8 cellular contexts compared by ENCODE assay signal in genomic region chr14:60722163-60722835, GRCh38. TPM values are rescaled to one million over a fixed set of nuclear protein-coding genes. Genes with fewer than 3 reads are reported as not detected.
A peak's percentile ranks its signal among the peaks of the same experiment; 100 is the strongest.
DNase-seq lines count a peak whose midpoint lies in the region; ATAC-seq and TF ChIP-seq lines count a peak whose summit lies in the region.

No MANE protein-coding gene starts in this region.

- H3K27me3 Mint-ChIP-seq in activated naive CD4-positive, alpha-beta T cell treated with anti-CD3 and anti-CD28 coated beads for 36 hours (ENCODE audit: low read depth): peaks cover 63% of the 10 kb centered on the region

- no peaks in the 10 kb centered on the region for H3K36me3 ChIP-seq in DND-41 (ENCODE audit: insufficient read depth, low read length)

- H3K4me2 ChIP-seq in DND-41 (ENCODE audit: insufficient read depth, low read length): peak overlapping the region; percentile 70

- no peaks in the 10 kb centered on the region for H4K20me1 ChIP-seq in DND-41 (ENCODE audit: insufficient read depth, low read length)

- intact Hi-C loops in activated naive CD4-positive, alpha-beta T cell treated with anti-CD3 and anti-CD28 coated beads for 36 hours (cut with micrococcal nuclease): loop anchor here (1.0 to 10.0 kb wide), 5 partner anchors 12 to 477 kb away; partner anchors contain the start of genes MNAT1 and PPM1A
- intact Hi-C loops in left cardiac atrium (cut with DNase I): loop anchor here in 1 of 2 donors (10.0 kb wide), 1 partner anchor 263 kb away; the partner anchor contains the start of genes SLC38A6 and TRMT5

- no peaks in the 10 kb centered on the region for H3K79me2 ChIP-seq in DND-41 (ENCODE audit: insufficient read depth, low read length)

- no peaks in the 10 kb centered on the region for H3K9me3 ChIP-seq in DND-41 (ENCODE audit: insufficient read depth, low read length, severe bottlenecking)

- no peak overlapping the region; the same call in 1 of the 2 replicates for H3K9ac ChIP-seq in DND-41 (ENCODE audit: low read depth, low read length)

- H2AFZ ChIP-seq in DND-41 (ENCODE audit: low read depth, low read length): peak overlapping the region; percentile 52

- H3K27ac Mint-ChIP-seq in activated naive CD4-positive, alpha-beta T cell treated with anti-CD3 and anti-CD28 coated beads for 36 hours: no peak overlapping the region

- no peaks in the 10 kb centered on the region for H3K36me3 Mint-ChIP-seq in activated naive CD4-positive, alpha-beta T cell treated with anti-CD3 and anti-CD28 coated beads for 36 hours (ENCODE audit: low read depth)

- H3K4me1 ChIP-seq in DND-41 (ENCODE audit: insufficient read depth, low read length): peaks cover 18% of the 10 kb centered on the region; the same call in 1 of the 2 replicates

- CTCF ChIA-PET in activated naive CD4-positive, alpha-beta T cell treated with anti-CD3 and anti-CD28 coated beads for 36 hours (lab: Charles Lee): interaction anchor here (1.2 kb wide), 1 partner anchor 272 kb away, joined by 4 read pairs; no protein-coding TSS in a partner anchor

- DNase-seq in DND-41 (no peak), NCI-H748 treated with DMSO at 0.1 percent for 48 hours (lab: John Stamatoyannopoulos, UW) (peak; percentile 60), left cardiac atrium (no peak), renal cortical epithelial cell (ENCODE audit: low read depth) (peak; percentile 43)
- peak; percentile 15 for DNase-seq in activated naive CD4-positive, alpha-beta T cell treated with anti-CD3 and anti-CD28 coated beads for 36 hours
- no peak for DNase-seq in activated CD4-positive, CD25-positive, alpha-beta regulatory T cell treated with anti-CD3 and anti-CD28 coated beads, Interleukin-2, amount 50 U/mL, for 72 hours

- no peak overlapping the region for H3K27ac ChIP-seq in DND-41 (ENCODE audit: low read length)

- no peak for TF ChIP-seq CTCF in DND-41 (IDR thresholded peaks at IDR 0.05; ENCODE audit: borderline replicate concordance, extremely low read depth, low read length, poor library complexity, severe bottlenecking)

- ATAC-seq in DND-41 (ENCODE audit: insufficient read depth, low read depth) (peak; percentile 54), HG02798 (IDR thresholded peaks at IDR 0.05; ENCODE audit: poor library complexity, unreplicated experiment) (peak; percentile 34), left cardiac atrium (peak; percentile 17 to 23), GM21390 (IDR thresholded peaks at IDR 0.05; ENCODE audit: unreplicated experiment) (no peak)

- peak overlapping the region; percentile 78 for H3K4me3 Mint-ChIP-seq in activated naive CD4-positive, alpha-beta T cell treated with anti-CD3 and anti-CD28 coated beads for 36 hours

- H3K27me3 ChIP-seq in DND-41 (ENCODE audit: insufficient read depth, low read length, poor library complexity): peaks cover 55% of the 10 kb centered on the region

- H3K4me3 ChIP-seq in DND-41 (ENCODE audit: low read depth in 1 of 2, low read length in 2 of 2): peak overlapping the region in 1 of 2 experiments; percentile 53; a peak in 2 of 4 replicates

- no peaks in the 10 kb centered on the region for H3K9me3 Mint-ChIP-seq in activated naive CD4-positive, alpha-beta T cell treated with anti-CD3 and anti-CD28 coated beads for 36 hours

- H3K4me1 Mint-ChIP-seq in activated naive CD4-positive, alpha-beta T cell treated with anti-CD3 and anti-CD28 coated beads for 36 hours (ENCODE audit: low read depth): peaks cover 19% of the 10 kb centered on the region

RNA-seq across cellular contexts. Expression of gene SIX4, which starts 1.9 kb away (rescaled TPM):
- not detected for total RNA-seq in activated naive CD4-positive, alpha-beta T cell treated with anti-CD3 and anti-CD28 coated beads for 36 hours
- 1 to 10 TPM; 3.3 to 3.8 TPM for total RNA-seq in left cardiac atrium
- total RNA-seq in renal cortical epithelial cell: 5.6 and 11.3 TPM in 2 replicates

RNA-seq across cellular contexts. Expression of gene MNAT1, which starts 12.3 kb away (rescaled TPM):
- total RNA-seq in activated naive CD4-positive, alpha-beta T cell treated with anti-CD3 and anti-CD28 coated beads for 36 hours: 10 to 100 TPM; 44.0 to 44.2 TPM
- total RNA-seq in left cardiac atrium (10 to 100 TPM; 25.6 to 27.2 TPM), renal cortical epithelial cell (60.7 and 116 TPM in 2 replicates)

Comparison
In these comparisons a context has a peak if more than half of its experiments do, and no peak if none do; other contexts are left out.
1. DNase-seq: peak in NCI-H748 treated with DMSO at 0.1 percent for 48 hours (single experiment), activated naive CD4-positive, alpha-beta T cell treated with anti-CD3 and anti-CD28 coated beads for 36 hours (single experiment) and renal cortical epithelial cell (single experiment); none in DND-41 (single experiment), left cardiac atrium (single experiment) and activated CD4-positive, CD25-positive, alpha-beta regulatory T cell treated with anti-CD3 and anti-CD28 coated beads, Interleukin-2, amount 50 U/mL, for 72 hours (single experiment).